ENCODE assay signal across 35 cellular contexts in the genomic region with DNA sequence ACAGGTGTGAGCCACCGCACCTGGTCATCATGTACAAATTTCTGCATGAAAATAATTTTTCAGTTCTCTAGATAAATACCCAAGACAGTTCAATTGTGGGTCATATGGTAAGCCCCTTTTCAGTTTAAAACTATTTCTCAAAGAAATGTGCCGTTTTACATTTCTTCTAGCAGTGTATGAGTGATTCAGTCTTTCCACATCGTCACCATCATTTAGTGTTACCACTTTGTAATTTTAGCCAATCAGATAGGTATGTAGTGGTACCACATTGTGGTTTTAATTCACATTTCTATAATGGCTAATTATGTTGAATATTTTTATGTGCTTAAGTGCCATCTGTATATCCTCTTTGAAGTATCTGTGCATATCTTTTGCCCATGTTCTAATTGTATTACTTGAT.
"Had no signal": no experiment of that assay in that cellular context is flagged by ENCODE, and none has a peak within 500 bp of the region (broad histone marks: within the 10 kb centered on the region; RNA-seq: fewer than 3 reads in every experiment).

No MANE protein-coding gene starts in this region.

- H3K27ac ChIP-seq: adrenal gland, cardiac muscle cell had no signal

- H3K9me3 ChIP-seq: adrenal gland had no signal

- H3K27me3 Mint-ChIP-seq: activated B cell treated with CpG ODN at 0.5 μM for 24 hours; activated CD4-positive, alpha-beta memory T cell treated with anti-CD3 and anti-CD28 coated beads for 36 hours; activated CD4-positive, alpha-beta T cell treated with anti-CD3 and anti-CD28 coated beads for 36 hours; activated CD8-positive, alpha-beta T cell treated with anti-CD3 and anti-CD28 coated beads for 36 hours; activated naive CD8-positive, alpha-beta T cell treated with anti-CD3 and anti-CD28 coated beads for 36 hours; activated T-helper 17 cell treated with anti-CD3 and anti-CD28 coated beads, Interleukin-2, amount 50 U/mL, for 72 hours; brain; T-cell had no signal

- H3K4me3 ChIP-seq: adrenal gland, cardiac muscle cell had no signal

- H3K4me1 Mint-ChIP-seq: activated CD4-positive, alpha-beta T cell treated with anti-CD3 and anti-CD28 coated beads for 36 hours; activated T-helper 17 cell treated with anti-CD3 and anti-CD28 coated beads, Interleukin-2, amount 50 U/mL, for 72 hours; T-cell had no signal

- H3K4me3 Mint-ChIP-seq: activated B cell treated with CpG ODN at 0.5 μM for 24 hours; activated CD4-positive, alpha-beta memory T cell treated with anti-CD3 and anti-CD28 coated beads for 36 hours; activated CD4-positive, alpha-beta T cell treated with anti-CD3 and anti-CD28 coated beads for 36 hours; activated CD8-positive, alpha-beta T cell treated with anti-CD3 and anti-CD28 coated beads for 36 hours; activated naive CD4-positive, alpha-beta T cell treated with anti-CD3 and anti-CD28 coated beads for 36 hours; activated naive CD8-positive, alpha-beta T cell treated with anti-CD3 and anti-CD28 coated beads for 36 hours; activated T-cell treated with anti-CD3 and anti-CD28 coated beads, Interleukin-2, amount 50 U/mL, for 4 hours; activated T-cell treated with anti-CD3 and anti-CD28 coated beads, Interleukin-2, amount 50 U/mL, for 72 hours; activated T-helper 1 cell treated with anti-CD3 and anti-CD28 coated beads, Interleukin-12 subunit alpha, Interleukin-12 subunit beta, Interleukin-2, Interleukin-4 antibody, amounts not matched to agents 30 ng/mL and 10 ng/mL and 1 ng/mL, durations not matched to agents 14 hours and 24 hours and 36 hours; activated T-helper 17 cell treated with anti-CD3 and anti-CD28 coated beads, Interleukin-2, amount 50 U/mL, for 72 hours; brain; T-cell; T-helper 2 cell treated with Interferon-gamma antibody and Interleukin-4, amounts not matched to agents 5 μg/mL and 100 μg/mL, for 36 hours had no signal

- DNase-seq: activated B cell treated with CpG ODN at 0.5 μM for 24 hours; activated CD4-positive, alpha-beta memory T cell treated with anti-CD3 and anti-CD28 coated beads for 36 hours; activated CD4-positive, alpha-beta T cell treated with anti-CD3 and anti-CD28 coated beads for 36 hours; activated CD4-positive, alpha-beta T cell treated with anti-CD3 and anti-CD28 coated beads for 48 hours; activated CD4-positive, alpha-beta T cell treated with anti-CD3 and anti-CD28 coated beads, Interleukin-2, amount 50 U/mL, for 1 hour; activated CD4-positive, alpha-beta T cell treated with anti-CD3 and anti-CD28 coated beads, Interleukin-2, amount 50 U/mL, for 4 hours; activated CD4-positive, CD25-positive, alpha-beta regulatory T cell treated with anti-CD3 and anti-CD28 coated beads, Interleukin-2, amount 50 U/mL, for 72 hours; activated CD8-positive, alpha-beta memory T cell treated with anti-CD3 and anti-CD28 coated beads, Interleukin-2, amount 50 U/mL, for 4 hours; activated CD8-positive, alpha-beta T cell treated with anti-CD3 and anti-CD28 coated beads for 36 hours; activated effector memory CD4-positive, alpha-beta T cell treated with anti-CD3 and anti-CD28 coated beads, Interleukin-2, amount 50 U/mL, for 16 hours; activated gamma-delta T cell treated with Interleukin-2 at 50 U/mL for 16 hours; activated naive CD4-positive, alpha-beta T cell; activated naive CD4-positive, alpha-beta T cell treated with anti-CD3 and anti-CD28 coated beads for 36 hours; activated naive CD4-positive, alpha-beta T cell treated with anti-CD3 and anti-CD28 coated beads, Interleukin-2, amount 50 U/mL, for 16 hours; activated naive CD8-positive, alpha-beta T cell treated with anti-CD3 and anti-CD28 coated beads for 36 hours; activated T-cell treated with anti-CD3 and anti-CD28 coated beads for 4 hours; activated T-cell treated with anti-CD3 and anti-CD28 coated beads, Interleukin-2, amount 50 U/mL, for 1 hour; activated T-cell treated with anti-CD3 and anti-CD28 coated beads, Interleukin-2, amount 50 U/mL, for 4 hours; activated T-cell treated with anti-CD3 and anti-CD28 coated beads, Interleukin-2, amount 50 U/mL, for 72 hours; adrenal gland; amniotic stem cell; aorta; caudate nucleus; T-cell; T-helper 2 cell; T-helper 9 cell had no signal

- H3K27me3 ChIP-seq: adrenal gland, cardiac muscle cell had no signal

- H3K36me3 ChIP-seq: adrenal gland, cardiac muscle cell had no signal

- ATAC-seq: activated CD4-positive, alpha-beta T cell treated with anti-CD3 and anti-CD28 coated beads for 36 hours; activated CD8-positive, alpha-beta T cell treated with anti-CD3 and anti-CD28 coated beads for 36 hours; activated naive CD4-positive, alpha-beta T cell treated with anti-CD3 and anti-CD28 coated beads, Interleukin-2, amount 50 U/mL, for 72 hours; activated T-cell treated with anti-CD3 and anti-CD28 coated beads, Interleukin-2, amount 50 U/mL, for 4 hours; activated T-cell treated with anti-CD3 and anti-CD28 coated beads, Interleukin-2, amount 50 U/mL, for 72 hours; activated T-helper 17 cell treated with anti-CD3 and anti-CD28 coated beads, Interleukin-2, amount 50 U/mL, for 72 hours; T-cell had no signal

- FAIRE-seq: bronchial epithelial cell, colon, TTC549 had no signal

- H3K27ac Mint-ChIP-seq: activated B cell treated with CpG ODN at 0.5 μM for 24 hours; activated CD4-positive, alpha-beta memory T cell treated with anti-CD3 and anti-CD28 coated beads for 36 hours; activated CD4-positive, alpha-beta T cell treated with anti-CD3 and anti-CD28 coated beads for 36 hours; activated CD8-positive, alpha-beta T cell treated with anti-CD3 and anti-CD28 coated beads for 36 hours; activated naive CD4-positive, alpha-beta T cell treated with anti-CD3 and anti-CD28 coated beads for 36 hours; activated naive CD4-positive, alpha-beta T cell treated with anti-CD3 and anti-CD28 coated beads, Interleukin-2, amount 50 U/mL, for 72 hours; activated naive CD8-positive, alpha-beta T cell treated with anti-CD3 and anti-CD28 coated beads for 36 hours; activated T-cell treated with anti-CD3 and anti-CD28 coated beads, Interleukin-2, amount 50 U/mL, for 72 hours; activated T-helper 1 cell treated with anti-CD3 and anti-CD28 coated beads, Interleukin-12 subunit alpha, Interleukin-12 subunit beta, Interleukin-2, Interleukin-4 antibody, amounts not matched to agents 30 ng/mL and 10 ng/mL and 1 ng/mL, durations not matched to agents 14 hours and 24 hours and 36 hours; activated T-helper 17 cell treated with anti-CD3 and anti-CD28 coated beads, Interleukin-2, amount 50 U/mL, for 72 hours; brain; T-cell; T-helper 2 cell treated with Interferon-gamma antibody and Interleukin-4, amounts not matched to agents 5 μg/mL and 100 μg/mL, for 36 hours had no signal
